ENCODE assay signal across 21 cellular contexts in the genomic region with DNA sequence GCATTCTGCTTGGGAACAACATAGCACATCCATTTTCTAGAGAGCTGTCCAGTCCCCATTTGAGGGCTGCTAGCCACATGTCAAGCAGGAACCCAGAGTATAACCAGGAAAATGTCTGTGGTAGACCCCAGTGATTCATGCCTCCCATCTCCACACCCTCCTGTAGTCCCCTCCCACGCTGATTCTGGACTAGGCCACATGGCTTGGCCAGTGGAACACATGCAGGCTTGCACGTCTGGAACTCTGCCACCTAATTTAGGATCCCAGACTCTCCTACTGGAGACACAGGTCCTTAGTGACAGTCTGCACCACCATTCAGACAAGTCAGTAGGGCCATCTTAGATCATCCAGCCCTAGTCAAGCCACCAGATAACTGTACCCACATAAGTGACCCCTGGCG.
"Had no signal": no experiment of that assay in that cellular context is flagged by ENCODE, and none has a peak within 500 bp of the region (broad histone marks: within the 10 kb centered on the region; RNA-seq: fewer than 3 reads in every experiment).

No MANE protein-coding gene starts in this region.

- H3K27ac Mint-ChIP-seq: activated naive CD8-positive, alpha-beta T cell; activated T-helper 2 cell treated with anti-CD3 and anti-CD28 coated beads, Interferon-gamma antibody, Interleukin-2, Interleukin-4, amounts not matched to agents 10 μg/mL and 5 μg/mL and 100 μg/mL, durations not matched to agents 14 hours and 24 hours and 36 hours; endodermal cell; memory B cell; nephron progenitor cell; stimulated activated memory B cell treated with anti-CD40 and anti-IgM and Interleukin-4, amounts not matched to agents 10 μg/mL and 1 μg/mL and 100 μg/mL, for 72 hours; WTC11 had no signal

- H3K9me3 Mint-ChIP-seq: activated T-helper 2 cell treated with anti-CD3 and anti-CD28 coated beads, Interferon-gamma antibody, Interleukin-2, Interleukin-4, amounts not matched to agents 10 μg/mL and 5 μg/mL and 100 μg/mL, durations not matched to agents 14 hours and 24 hours and 36 hours; central memory CD8-positive, alpha-beta T cell had no signal

- H3K4me1 Mint-ChIP-seq: memory B cell; nephron progenitor cell; stimulated activated memory B cell treated with anti-CD40 and anti-IgM and Interleukin-4, amounts not matched to agents 10 μg/mL and 1 μg/mL and 100 μg/mL, for 72 hours had no signal

- ATAC-seq: activated T-cell treated with anti-CD3 and anti-CD28 coated beads, Interleukin-2, amount 50 U/mL, for 4 hours; left colon; pancreas; right cardiac atrium; stimulated activated memory B cell treated with anti-CD40 and anti-IgM and Interleukin-4, amounts not matched to agents 10 μg/mL and 1 μg/mL and 100 μg/mL, for 72 hours; WTC11 had no signal

- H3K27me3 Mint-ChIP-seq: activated naive CD8-positive, alpha-beta T cell; central memory CD8-positive, alpha-beta T cell; memory B cell; stimulated activated memory B cell treated with anti-CD40 and anti-IgM and Interleukin-4, amounts not matched to agents 10 μg/mL and 1 μg/mL and 100 μg/mL, for 72 hours had no signal

- H3K4me3 Mint-ChIP-seq: activated naive CD8-positive, alpha-beta T cell; activated T-cell treated with anti-CD3 and anti-CD28 coated beads, Interleukin-2, amount 50 U/mL, for 4 hours; central memory CD8-positive, alpha-beta T cell; endodermal cell; memory B cell; nephron progenitor cell; stimulated activated memory B cell treated with anti-CD40 and anti-IgM and Interleukin-4, amounts not matched to agents 10 μg/mL and 1 μg/mL and 100 μg/mL, for 72 hours; WTC11 had no signal

- DNase-seq: activated CD4-positive, alpha-beta T cell treated with anti-CD3 and anti-CD28 coated beads, Interleukin-2, amount 50 U/mL, for 48 hours; activated CD8-positive, alpha-beta memory T cell treated with anti-CD3 and anti-CD28 coated beads, Interleukin-2, amount 50 U/mL, for 48 hours; activated naive CD4-positive, alpha-beta T cell; activated T-cell treated with anti-CD3 and anti-CD28 coated beads, Interleukin-2, amount 50 U/mL, for 4 hours; adrenal gland; endodermal cell; foreskin fibroblast; left colon; nephron progenitor cell; pancreas; right cardiac atrium; small intestine; testis; trophoblast cell; uterus had no signal
